In genomic region chr10:87646920-87647319, GRCh38 we compare ENCODE assay signal across 24 cellular contexts. TPM values are rescaled to one million over a fixed set of nuclear protein-coding genes. Genes with fewer than 3 reads are reported as not detected.
DNase-seq lines count a peak whose midpoint lies in the region; ATAC-seq and TF ChIP-seq lines count a peak whose summit lies in the region.
"Had no signal": no experiment of that assay in that cellular context is flagged by ENCODE, and none has a peak within 500 bp of the region (broad histone marks: within the 10 kb centered on the region; RNA-seq: fewer than 3 reads in every experiment).

No MANE protein-coding gene starts in this region.

- no peaks in the 10 kb centered on the region for H3K36me3 ChIP-seq in hepatocyte (replicated peaks; ENCODE audit: insufficient read depth, low read depth)
- H3K36me3 ChIP-seq in upper lobe of right lung, result no peaks in the 10 kb centered on the region
- H3K36me3 ChIP-seq: esophagus muscularis mucosa, gastroesophageal sphincter, transverse colon had no signal

- H3K4me3 ChIP-seq in right cardiac atrium (ENCODE audit: low read length) (no peak overlapping the region), hepatocyte (no peak overlapping the region), upper lobe of right lung (no peak overlapping the region)
- H3K4me3 ChIP-seq: coronary artery, esophagus muscularis mucosa, gastroesophageal sphincter, smooth muscle cell, transverse colon had no signal

- intact Hi-C loops in Right ventricle myocardium inferior (cut with DNase I) (no loop called here), right cardiac atrium (cut with DNase I) (no loop called here), upper lobe of right lung (cut with DNase I) (no loop called here)

- no peaks in the 10 kb centered on the region for H4K20me1 ChIP-seq in hepatocyte (ENCODE audit: insufficient read depth, poor library complexity, severe bottlenecking)

- H3K27ac ChIP-seq in right cardiac atrium (ENCODE audit: low read length) (no peak overlapping the region), hepatocyte (peak overlapping the region; percentile 14), upper lobe of right lung (peak overlapping the region; percentile 30)
- H3K27ac ChIP-seq: coronary artery, esophagus muscularis mucosa, gastroesophageal sphincter, transverse colon had no signal

- no peak overlapping the region for H2AFZ ChIP-seq in hepatocyte

- H3K79me2 ChIP-seq in hepatocyte, result no peaks in the 10 kb centered on the region

- H3K4me1 ChIP-seq in right cardiac atrium (ENCODE audit: control insufficient read depth, insufficient read depth, low read length), result no peaks in the 10 kb centered on the region
- H3K4me1 ChIP-seq in hepatocyte (ENCODE audit: insufficient read depth), result no peaks in the 10 kb centered on the region
- peaks cover 6% of the 10 kb centered on the region for H3K4me1 ChIP-seq in upper lobe of right lung
- H3K4me1 ChIP-seq: esophagus muscularis mucosa, gastroesophageal sphincter, transverse colon had no signal

- peak; percentile 28 for ATAC-seq in Right ventricle myocardium inferior
- ATAC-seq in right cardiac atrium, result no peak
- peak; percentile 68 for ATAC-seq in upper lobe of right lung
- ATAC-seq: CD8-positive, alpha-beta T cell; gastroesophageal sphincter had no signal

- DNase-seq in DMS53 (lab: John Stamatoyannopoulos, UW) (peak; percentile 40), DMS53 treated with DMSO at 0.1 percent for 48 hours (lab: John Stamatoyannopoulos, UW; ENCODE audit: unreplicated experiment) (no peak), Right ventricle myocardium inferior (ENCODE audit: missing footprints) (no peak), right cardiac atrium (no peak), hepatocyte (ENCODE audit: low spot score) (no peak), upper lobe of right lung (no peak), NCI-H2081 (lab: John Stamatoyannopoulos, UW) (no peak), HuH-7.5 (ENCODE audit: low spot score) (no peak)
- DNase-seq: 8988T; activated B cell treated with CpG ODN at 0.5 μM for 24 hours; activated effector memory CD4-positive, alpha-beta T cell treated with anti-CD3 and anti-CD28 coated beads, Interleukin-2, amount 50 U/mL, for 16 hours; CD8-positive, alpha-beta T cell; GF-D8; NCI-H1105; NCI-H2029; retina; stimulated activated CD4-positive, alpha-beta T cell treated with anti-CD3 and anti-CD28 coated beads, Interleukin-4, amount 100 ng/mL, for 1 hour; T1000; transverse colon had no signal

- 83% methylated on average over 2 of the region's 2 CpGs for WGBS in right cardiac atrium
- WGBS in hepatocyte (ENCODE audit: low lambda C conversion rate, missing lambda C conversion rate), result 96% methylated on average over 2 of the region's 2 CpGs

- H3K27me3 ChIP-seq in right cardiac atrium (ENCODE audit: control insufficient read depth, insufficient read depth) (no peaks in the 10 kb centered on the region), hepatocyte (no peaks in the 10 kb centered on the region), upper lobe of right lung (no peaks in the 10 kb centered on the region)
- H3K27me3 ChIP-seq: esophagus muscularis mucosa, gastroesophageal sphincter, transverse colon had no signal

- no peak overlapping the region for H3K4me2 ChIP-seq in hepatocyte
- H3K4me2 ChIP-seq: smooth muscle cell had no signal

- H3K9me2 ChIP-seq in hepatocyte (replicated peaks; ENCODE audit: insufficient read depth), result no peaks in the 10 kb centered on the region

- no peaks in the 10 kb centered on the region for H3K9me3 ChIP-seq in right cardiac atrium (ENCODE audit: control insufficient read depth, low read length)
- H3K9me3 ChIP-seq in hepatocyte (ENCODE audit: low read depth), result no peaks in the 10 kb centered on the region
- H3K9me3 ChIP-seq in upper lobe of right lung, result no peaks in the 10 kb centered on the region
- H3K9me3 ChIP-seq: gastroesophageal sphincter, transverse colon had no signal

- no peak for TF ChIP-seq CTCF in hepatocyte (IDR thresholded peaks at IDR 0.05; ENCODE audit: poor library complexity)
- TF ChIP-seq CTCF in upper lobe of right lung (IDR thresholded peaks at IDR 0.05), result no peak

RNA-seq across cellular contexts. Expression of gene PAPSS2, which starts 12.8 kb away (rescaled TPM):
- 11.1 TPM for total RNA-seq in Right ventricle myocardium inferior
- total RNA-seq in right cardiac atrium, result 10 to 100 TPM; 10.9 to 15.9 (median 14.6) TPM
- 5.0 TPM for polyA plus RNA-seq in right cardiac atrium
- total RNA-seq in hepatocyte, result 47.0 and 58.0 TPM in 2 replicates
- 38.3 and 39.5 TPM in 2 replicates for polyA plus RNA-seq in hepatocyte
- 210 TPM for total RNA-seq in upper lobe of right lung
- total RNA-seq: activated B cell treated with CpG ODN at 0.5 μM for 24 hours; CD8-positive, alpha-beta T cell; OCI-LY7 had no signal

Comparison
In these comparisons a context has a peak if more than half of its experiments do, and no peak if none do; other contexts are left out.
1. ATAC-seq: peak in Right ventricle myocardium inferior (single experiment) and upper lobe of right lung (single experiment); none in right cardiac atrium (0 of 2).